Comparison of ENCODE assay signal across 1 cellular context in the genomic region with DNA sequence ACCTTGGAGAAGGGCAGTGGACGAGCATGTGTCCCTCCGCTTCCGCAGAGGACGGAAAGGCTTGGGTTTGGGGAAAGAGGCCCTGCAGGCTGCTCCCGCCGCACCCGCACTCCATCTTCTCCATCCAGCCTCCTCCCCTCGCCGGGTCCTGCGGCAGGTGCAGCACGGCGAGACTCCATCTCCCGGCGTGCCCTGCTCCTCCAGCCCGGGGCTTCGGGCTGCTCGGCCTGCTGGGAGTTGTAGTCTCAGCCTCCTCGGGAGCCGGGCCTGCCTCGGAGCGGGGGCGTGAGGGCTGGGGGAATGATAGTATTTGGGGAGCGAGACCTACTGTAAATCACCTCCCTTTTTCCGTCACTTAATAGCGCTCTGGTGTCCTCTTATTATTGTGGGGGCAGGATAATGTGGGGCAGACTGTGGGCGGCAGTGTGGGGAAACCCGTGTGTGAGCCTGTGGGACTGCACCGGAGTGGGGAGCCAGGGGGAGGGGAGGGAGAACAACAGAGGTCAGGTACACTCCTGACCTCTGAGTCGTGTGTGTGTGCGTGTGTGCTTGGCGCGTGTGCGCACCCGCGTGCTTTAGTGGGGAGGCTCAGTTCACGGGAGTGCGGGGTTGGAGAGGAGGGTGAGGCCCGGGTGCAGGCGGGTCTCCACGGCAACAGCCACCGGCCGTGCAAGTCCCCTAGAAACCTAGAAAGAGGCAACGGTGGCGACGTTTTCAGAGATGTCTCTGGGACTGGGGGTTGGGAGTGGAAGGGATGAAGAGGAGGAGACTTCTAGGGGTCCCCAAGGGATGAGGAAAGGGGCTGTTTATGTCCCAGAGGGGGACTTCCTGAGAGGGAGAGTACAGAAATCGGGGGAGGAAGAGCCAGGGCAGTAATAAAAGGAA.
TF ChIP-seq lines count a peak whose summit lies in the region.

No MANE protein-coding gene starts in this region.

TF ChIP-seq in HepG2, 621 proteins besides CTCF, POLR2A, EP300 and RAD21 (continued from another document):
- TF ChIP-seq KDM5B (CRISPR knock-in tag; IDR thresholded peaks at IDR 0.05; ENCODE audit: borderline replicate concordance) (peak; percentile 79), LCORL (IDR thresholded peaks at IDR 0.05) (no peak), LCORL (CRISPR knock-in tag; IDR thresholded peaks at IDR 0.05) (peak; percentile 67), CCDC6 (CRISPR knock-in tag; IDR thresholded peaks at IDR 0.05) (0 out of 2 replicates have a peak, but pooled peaks have one; percentile 51), ZNF781 (CRISPR knock-in tag; IDR thresholded peaks at IDR 0.05; ENCODE audit: borderline replicate concordance, not compliant biosample characterization) (peak; percentile 38), ZBTB38 (CRISPR knock-in tag; IDR thresholded peaks at IDR 0.05) (peak; percentile 93), ZNF572 (CRISPR knock-in tag; IDR thresholded peaks at IDR 0.05) (peak; percentile 51; the same call in 1 of the 2 replicates), ERF (CRISPR knock-in tag; IDR thresholded peaks at IDR 0.05) (no peak), ZNF451 (CRISPR knock-in tag; IDR thresholded peaks at IDR 0.05) (no peak; the same call in 1 of the 2 replicates)
- TF ChIP-seq, protein P1, sequence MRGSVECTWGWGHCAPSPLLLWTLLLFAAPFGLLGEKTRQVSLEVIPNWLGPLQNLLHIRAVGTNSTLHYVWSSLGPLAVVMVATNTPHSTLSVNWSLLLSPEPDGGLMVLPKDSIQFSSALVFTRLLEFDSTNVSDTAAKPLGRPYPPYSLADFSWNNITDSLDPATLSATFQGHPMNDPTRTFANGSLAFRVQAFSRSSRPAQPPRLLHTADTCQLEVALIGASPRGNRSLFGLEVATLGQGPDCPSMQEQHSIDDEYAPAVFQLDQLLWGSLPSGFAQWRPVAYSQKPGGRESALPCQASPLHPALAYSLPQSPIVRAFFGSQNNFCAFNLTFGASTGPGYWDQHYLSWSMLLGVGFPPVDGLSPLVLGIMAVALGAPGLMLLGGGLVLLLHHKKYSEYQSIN (CRISPR knock-in tag; IDR thresholded peaks at IDR 0.05; ENCODE audit: borderline replicate concordance): no peak
- TF ChIP-seq, protein P2, sequence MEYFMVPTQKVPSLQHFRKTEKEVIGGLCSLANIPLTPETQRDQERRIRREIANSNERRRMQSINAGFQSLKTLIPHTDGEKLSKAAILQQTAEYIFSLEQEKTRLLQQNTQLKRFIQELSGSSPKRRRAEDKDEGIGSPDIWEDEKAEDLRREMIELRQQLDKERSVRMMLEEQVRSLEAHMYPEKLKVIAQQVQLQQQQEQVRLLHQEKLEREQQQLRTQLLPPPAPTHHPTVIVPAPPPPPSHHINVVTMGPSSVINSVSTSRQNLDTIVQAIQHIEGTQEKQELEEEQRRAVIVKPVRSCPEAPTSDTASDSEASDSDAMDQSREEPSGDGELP (IDR thresholded peaks at IDR 0.05; ENCODE audit: borderline replicate concordance, low read depth): no peak
- TF ChIP-seq, protein P3, sequence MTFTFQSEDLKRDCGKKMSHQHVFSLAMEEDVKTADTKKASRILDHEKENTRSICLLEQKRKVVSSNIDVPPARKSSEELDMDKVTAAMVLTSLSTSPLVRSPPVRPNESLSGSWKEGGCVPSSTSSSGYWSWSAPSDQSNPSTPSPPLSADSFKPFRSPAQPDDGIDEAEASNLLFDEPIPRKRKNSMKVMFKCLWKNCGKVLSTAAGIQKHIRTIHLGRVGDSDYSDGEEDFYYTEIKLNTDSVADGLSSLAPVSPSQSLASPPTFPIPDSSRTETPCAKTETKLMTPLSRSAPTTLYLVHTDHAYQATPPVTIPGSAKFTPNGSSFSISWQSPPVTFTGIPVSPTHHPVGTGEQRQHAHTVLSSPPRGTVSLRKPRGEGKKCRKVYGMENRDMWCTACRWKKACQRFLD (CRISPR knock-in tag; IDR thresholded peaks at IDR 0.05; ENCODE audit: borderline replicate concordance): peak; percentile 90
